20 cellular contexts compared by ENCODE assay signal in the genomic region with DNA sequence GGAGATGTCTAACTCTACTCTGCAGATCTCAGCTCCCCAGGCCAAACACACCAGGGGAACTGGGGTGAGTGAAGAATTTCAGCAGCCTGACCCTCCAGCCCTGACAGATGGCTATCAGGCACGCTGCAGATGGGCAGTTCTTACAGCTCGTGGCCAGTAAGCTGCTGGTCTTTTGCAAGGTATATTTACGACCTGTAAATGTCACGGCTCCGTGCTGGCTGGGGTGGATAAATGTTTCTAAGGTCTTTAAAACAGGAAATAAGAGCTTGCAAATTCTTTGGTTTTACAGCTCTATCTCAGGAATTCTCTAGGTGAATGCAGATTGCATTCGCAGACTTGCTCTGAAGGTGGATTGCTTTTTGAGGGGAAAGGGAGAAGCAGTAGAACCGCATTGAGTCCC. TPM values are rescaled to one million over a fixed set of nuclear protein-coding genes. Genes with fewer than 3 reads are reported as not detected.
DNase-seq lines count a peak whose midpoint lies in the region; ATAC-seq, FAIRE-seq and TF ChIP-seq lines count a peak whose summit lies in the region.
"Had no signal": no experiment of that assay in that cellular context is flagged by ENCODE, and none has a peak within 500 bp of the region (broad histone marks: within the 10 kb centered on the region; RNA-seq: fewer than 3 reads in every experiment).

No MANE protein-coding gene starts in this region.

- H3K79me2 ChIP-seq in trophoblast cell (ENCODE audit: control insufficient read depth, insufficient read depth, low read length, poor library complexity), result peaks cover 4% of the 10 kb centered on the region
- H3K79me2 ChIP-seq in Karpas-422 (ENCODE audit: low read length), result no peaks in the 10 kb centered on the region

- H3K79me1 ChIP-seq in trophoblast cell (ENCODE audit: low read length), result no peaks in the 10 kb centered on the region

- no peak overlapping the region for H3K23ac ChIP-seq in trophoblast cell (ENCODE audit: low read length)

- H3K14ac ChIP-seq in trophoblast cell (ENCODE audit: low read length), result no peak overlapping the region

- no peak overlapping the region for H2BK12ac ChIP-seq in trophoblast cell (ENCODE audit: low read length)

- H3K27me3 ChIP-seq in endodermal cell (ENCODE audit: control insufficient read depth, insufficient read depth, low read length, poor library complexity, severe bottlenecking) (no peaks in the 10 kb centered on the region), trophoblast cell (ENCODE audit: insufficient read depth, low read length) (no peaks in the 10 kb centered on the region), Karpas-422 (ENCODE audit: low read length) (no peaks in the 10 kb centered on the region)
- H3K27me3 ChIP-seq: dorsolateral prefrontal cortex had no signal

- POLR2A ChIA-PET in T-cell (lab: Charles Lee), result no interaction called here

- H3K36me3 Mint-ChIP-seq in endodermal cell (ENCODE audit: low read depth) (peaks cover 10% of the 10 kb centered on the region), T-cell (peaks cover 51% of the 10 kb centered on the region)

- H3K9ac ChIP-seq in endodermal cell (ENCODE audit: extremely low read depth, low read length, poor library complexity, severe bottlenecking) (no peak overlapping the region), trophoblast cell (ENCODE audit: low read length) (no peak overlapping the region), Karpas-422 (ENCODE audit: low read length) (no peak overlapping the region)

- peak; percentile 46 for FAIRE-seq in G401.6 (lab: Jason Lieb, UNC)

- TF ChIP-seq CTCF in endodermal cell (conservative IDR thresholded peaks at IDR 0.05), result no peak

- no peak overlapping the region for H2AK5ac ChIP-seq in trophoblast cell (ENCODE audit: low read length)

- H3K27me3 Mint-ChIP-seq in endodermal cell (ENCODE audit: insufficient read depth) (no peaks in the 10 kb centered on the region), T-cell (no peaks in the 10 kb centered on the region)
- H3K27me3 Mint-ChIP-seq: activated CD8-positive, alpha-beta memory T cell treated with anti-CD3 and anti-CD28 coated beads, Interleukin-2, amount 10 ng/mL, durations not matched to agents 7 days and 5 days; activated T-helper 17 cell treated with anti-CD3 and anti-CD28 coated beads, Interleukin-2, amount 50 U/mL, for 72 hours; CD8-positive, alpha-beta memory T cell had no signal

- ATAC-seq in T-cell (replicated peaks in 1 of 4), result no peak
- ATAC-seq: activated CD8-positive, alpha-beta memory T cell treated with anti-CD3 and anti-CD28 coated beads, Interleukin-2, amount 10 ng/mL, durations not matched to agents 7 days and 5 days; activated T-helper 17 cell treated with anti-CD3 and anti-CD28 coated beads, Interleukin-2, amount 50 U/mL, for 72 hours; right cardiac atrium had no signal

- H3K4me3 ChIP-seq in endodermal cell (ENCODE audit: low read length), result no peak overlapping the region
- no peak overlapping the region for H3K4me3 ChIP-seq in trophoblast cell (ENCODE audit: low read depth, low read length)
- H3K4me3 ChIP-seq in Karpas-422 (ENCODE audit: low read length), result no peak overlapping the region
- H3K4me3 ChIP-seq: dorsolateral prefrontal cortex had no signal

- H3K4me1 Mint-ChIP-seq in endodermal cell (peaks cover 13% of the 10 kb centered on the region), T-cell (peaks cover 9 to 22% (median 10%) of the 10 kb centered on the region in 3 donors)

- H4K12ac ChIP-seq in trophoblast cell (ENCODE audit: low read depth, low read length), result no peak overlapping the region

- CTCF ChIA-PET in T-cell (lab: Charles Lee), result no interaction called here

- no peak overlapping the region for H2AFZ ChIP-seq in trophoblast cell (ENCODE audit: insufficient read depth, low read length, poor library complexity)
- no peak overlapping the region for H2AFZ ChIP-seq in Karpas-422 (ENCODE audit: low read length)

- H2BK120ac ChIP-seq in trophoblast cell (ENCODE audit: insufficient read depth, low read length, poor library complexity), result no peak overlapping the region

- H3K9me2 ChIP-seq in Karpas-422 (replicated peaks; ENCODE audit: insufficient read depth, low read length), result no peaks in the 10 kb centered on the region

- WGBS in endodermal cell (ENCODE audit: insufficient coverage in 1 of 2, insufficient read length in 1 of 2), 2 experiments, result 90 to 91% methylated on average over 5 to 7 of the region's 7 CpGs
- WGBS in trophoblast cell (ENCODE audit: extremely low coverage, insufficient coverage, insufficient read length), result no CpG with 5 or more reads among the region's 7 CpGs

- peak overlapping the region; percentile 1 for H3K4me2 ChIP-seq in trophoblast cell (ENCODE audit: low read length)
- no peak overlapping the region for H3K4me2 ChIP-seq in Karpas-422 (ENCODE audit: low read depth, low read length, poor library complexity, severe bottlenecking)

- H4K8ac ChIP-seq in trophoblast cell (ENCODE audit: low read depth, low read length), result no peak overlapping the region

- no peaks in the 10 kb centered on the region for H3K9me3 ChIP-seq in endodermal cell (ENCODE audit: control insufficient read depth, low read length)
- peaks cover 3% of the 10 kb centered on the region for H3K9me3 ChIP-seq in trophoblast cell (ENCODE audit: insufficient read depth, low read depth, low read length)
- no peaks in the 10 kb centered on the region for H3K9me3 ChIP-seq in Karpas-422 (ENCODE audit: low read length)

- H3K27ac Mint-ChIP-seq in endodermal cell, result no peak overlapping the region
- no peak overlapping the region for H3K27ac Mint-ChIP-seq in T-cell
- H3K27ac Mint-ChIP-seq: activated CD8-positive, alpha-beta memory T cell treated with anti-CD3 and anti-CD28 coated beads, Interleukin-2, amount 10 ng/mL, durations not matched to agents 7 days and 5 days; activated T-helper 17 cell treated with anti-CD3 and anti-CD28 coated beads, Interleukin-2, amount 50 U/mL, for 72 hours had no signal

- H3K4me3 Mint-ChIP-seq in endodermal cell, result no peak overlapping the region
- no peak overlapping the region for H3K4me3 Mint-ChIP-seq in T-cell
- H3K4me3 Mint-ChIP-seq: activated CD8-positive, alpha-beta memory T cell treated with anti-CD3 and anti-CD28 coated beads, Interleukin-2, amount 10 ng/mL, durations not matched to agents 7 days and 5 days; activated T-helper 17 cell treated with anti-CD3 and anti-CD28 coated beads, Interleukin-2, amount 50 U/mL, for 72 hours; CD8-positive, alpha-beta memory T cell had no signal

- H2BK5ac ChIP-seq in trophoblast cell (ENCODE audit: low read depth, low read length, poor library complexity), result no peak overlapping the region

- DNase-seq in NCI-H69 (lab: John Stamatoyannopoulos, UW) (peak; percentile 45), endodermal cell (peak; percentile 61), trophoblast cell (peak; percentile 75 to 84), T-cell (no peak), Karpas-422 (no peak), GOT3 (lab: John Stamatoyannopoulos, UW) (no peak)
- no peak for DNase-seq in stimulated activated CD4-positive, alpha-beta T cell treated with anti-CD3 and anti-CD28 coated beads, Interleukin-4, amount 100 ng/mL, for 1 hour
- DNase-seq: activated CD4-positive, alpha-beta T cell treated with anti-CD3 and anti-CD28 coated beads for 4 hours; activated CD8-positive, alpha-beta memory T cell treated with anti-CD3 and anti-CD28 coated beads, Interleukin-2, amount 10 ng/mL, durations not matched to agents 7 days and 5 days; CD8-positive, alpha-beta memory T cell; DND-41; H7; NCI-H1436 treated with DMSO at 0.1 percent for 48 hours; NCI-H2171 treated with DMSO at 0.1 percent for 48 hours; nucleus accumbens; right cardiac atrium had no signal

- H3K27ac ChIP-seq in endodermal cell (ENCODE audit: low read depth, low read length) (no peak overlapping the region), trophoblast cell (ENCODE audit: low read depth, low read length) (peak overlapping the region; percentile 79), Karpas-422 (ENCODE audit: low read length) (no peak overlapping the region)

- H3K36me3 ChIP-seq in endodermal cell (ENCODE audit: control insufficient read depth, insufficient read depth, low read length) (no peaks in the 10 kb centered on the region), trophoblast cell (ENCODE audit: control insufficient read depth in 1 of 2, insufficient read depth in 2 of 2, low read length in 2 of 2) (peaks cover 17 to 19% of the 10 kb centered on the region in 2 experiments), Karpas-422 (ENCODE audit: insufficient read depth, low read length) (no peaks in the 10 kb centered on the region)

- H3K18ac ChIP-seq in trophoblast cell (ENCODE audit: low read length), result no peak overlapping the region

- H4K91ac ChIP-seq in trophoblast cell (ENCODE audit: low read depth, low read length), result no peak overlapping the region

- H4K20me1 ChIP-seq in Karpas-422 (ENCODE audit: insufficient read depth, low read depth, low read length), result no peaks in the 10 kb centered on the region

- H3K4me1 ChIP-seq in endodermal cell (ENCODE audit: control insufficient read depth, insufficient read depth, low read length) (no peaks in the 10 kb centered on the region), trophoblast cell (ENCODE audit: control insufficient read depth in 1 of 2, insufficient read depth in 2 of 2, low read length in 2 of 2) (peaks cover 19 to 24% of the 10 kb centered on the region in 2 experiments), Karpas-422 (ENCODE audit: low read length) (peaks cover 5% of the 10 kb centered on the region)

- no peak overlapping the region for H3K4ac ChIP-seq in trophoblast cell (ENCODE audit: low read depth, low read length)

- H3K9me3 Mint-ChIP-seq in endodermal cell (no peaks in the 10 kb centered on the region), T-cell (no peaks in the 10 kb centered on the region)
- H3K9me3 Mint-ChIP-seq: activated T-helper 17 cell treated with anti-CD3 and anti-CD28 coated beads, Interleukin-2, amount 50 U/mL, for 72 hours; CD8-positive, alpha-beta memory T cell had no signal

RNA-seq across cellular contexts. Expression of gene DOP1B, which starts 10.1 kb away (rescaled TPM):
- total RNA-seq in endodermal cell (1 to 10 TPM; 7.8 to 8.0 TPM), T-cell (10 to 100 TPM; 18.4 to 26.3 (median 23.1) TPM)
- polyA plus RNA-seq in endodermal cell (2013, experiment 1 of 2), result 8.4 TPM
- polyA plus RNA-seq in endodermal cell (2013, experiment 2 of 2), result 9.0 TPM
- polyA plus RNA-seq in trophoblast cell (2013), result 26.7 and 27.3 TPM in 2 replicates
- 1.0 and 2.1 TPM in 2 replicates for total RNA-seq in Karpas-422 (2014; rRNA removed; shearing (Covaris generic); ENCODE audit: low replicate concordance)

RNA-seq across cellular contexts. Expression of gene CBR3, which starts 31.8 kb away (rescaled TPM):
- total RNA-seq in endodermal cell (not detected), T-cell (10 to 100 TPM in 2 of 5 donors, 1 to 10 TPM in 2, under 1 TPM in 1; 0.85 to 16.1 (median 8.1) TPM)
- polyA plus RNA-seq in endodermal cell (2013, experiment 1 of 2), result 0.32 TPM
- polyA plus RNA-seq in endodermal cell (2013, experiment 2 of 2), result 0.37 TPM
- 2.9 and 3.3 TPM in 2 replicates for polyA plus RNA-seq in trophoblast cell (2013)
- total RNA-seq in Karpas-422 (2014; rRNA removed; shearing (Covaris generic); ENCODE audit: low replicate concordance), result not detected in 2 replicates
- total RNA-seq: left lobe of liver had no signal

Comparison
In these comparisons a context has a peak if more than half of its experiments do, and no peak if none do; other contexts are left out.
1. DNase-seq: peak in NCI-H69 (single experiment), endodermal cell (single experiment) and trophoblast cell (2 of 2); none in T-cell (0 of 34), Karpas-422 (single experiment), stimulated activated CD4-positive, alpha-beta T cell treated with anti-CD3 and anti-CD28 coated beads, Interleukin-4, amount 100 ng/mL, for 1 hour (single experiment) and GOT3 (single experiment).